ENCODE assay signal across 35 cellular contexts in the genomic region with DNA sequence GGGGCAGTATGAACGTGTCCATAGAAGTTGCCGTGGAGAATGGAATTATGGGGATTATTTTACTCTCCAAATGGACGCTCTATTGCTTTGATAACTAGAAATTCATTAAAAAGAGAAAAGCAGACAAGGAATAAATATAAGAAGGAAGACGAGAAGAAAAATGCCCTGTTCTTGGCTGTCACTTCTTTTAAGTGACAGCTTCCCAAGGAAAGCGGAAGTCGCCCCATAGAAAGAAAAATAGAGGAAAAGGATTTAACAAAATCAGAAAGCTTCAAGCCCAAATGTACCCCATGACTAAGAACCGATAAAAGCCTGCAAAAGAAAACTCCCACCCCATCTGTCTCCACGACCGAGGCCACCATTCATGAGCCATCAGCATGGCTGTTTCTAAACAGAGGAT.
DNase-seq lines count a peak whose midpoint lies in the region; ATAC-seq, FAIRE-seq and TF ChIP-seq lines count a peak whose summit lies in the region.
"Had no signal": no experiment of that assay in that cellular context is flagged by ENCODE, and none has a peak within 500 bp of the region (broad histone marks: within the 10 kb centered on the region; RNA-seq: fewer than 3 reads in every experiment).

No MANE protein-coding gene starts in this region.

- FAIRE-seq in K562 (lab: Jason Lieb, UNC), result no peak
- FAIRE-seq: A204.1, A549, D721Med had no signal

- TF ChIP-seq CTCF in K562 (IDR thresholded peaks at IDR 0.05 in 2 of 3, conservative IDR thresholded peaks at IDR 0.05 in 1 of 3; ENCODE audit: insufficient read depth in 2 of 3, low read depth in 1 of 3, low read length in 3 of 3), result no peak

- no peak for TF ChIP-seq POLR2A in K562 (conservative IDR thresholded peaks at IDR 0.05)

- no peak overlapping the region for H3K27ac ChIP-seq in K562 (ENCODE audit: extremely low read depth, low read depth, low read length)
- H3K27ac ChIP-seq: 22Rv1; A549; BLaER1; BLaER1 treated with 17β-estradiol and CSF1 and Interleukin-3, amounts not matched to agents 10 nM and 100 nM; C4-2B had no signal

- POLR2A ChIA-PET in K562 (lab: Yijun Ruan, JAX), result interaction anchor here (1.6 kb wide), 1 partner anchor 9 kb away, joined by 9 read pairs; no protein-coding TSS in a partner anchor

- peak overlapping the region; percentile 43 for H3K27ac Mint-ChIP-seq in activated naive CD4-positive, alpha-beta T cell treated with anti-CD3 and anti-CD28 coated beads, Interleukin-2, amount 50 U/mL, for 24 hours
- H3K27ac Mint-ChIP-seq in activated naive CD4-positive, alpha-beta T cell treated with anti-CD3 and anti-CD28 coated beads, Interleukin-2, amount 50 U/mL, for 72 hours, result no peak overlapping the region
- H3K27ac Mint-ChIP-seq: B cell; CD14-positive monocyte; CD4-positive, alpha-beta memory T cell; CD4-positive, alpha-beta T cell; CD4-positive, CD25-positive, alpha-beta regulatory T cell; CD8-positive, alpha-beta memory T cell; CD8-positive, alpha-beta T cell had no signal

- 3% methylated on average over 9 of the region's 9 CpGs for WGBS in K562 (ENCODE audit: insufficient coverage, low coverage, missing lambda C conversion rate)

- H3K4me1 Mint-ChIP-seq in activated naive CD4-positive, alpha-beta T cell treated with anti-CD3 and anti-CD28 coated beads, Interleukin-2, amount 50 U/mL, for 24 hours, result no peaks in the 10 kb centered on the region
- H3K4me1 Mint-ChIP-seq: B cell; CD14-positive monocyte; CD4-positive, alpha-beta memory T cell; CD4-positive, CD25-positive, alpha-beta regulatory T cell; CD8-positive, alpha-beta memory T cell had no signal

- in situ Hi-C loops in K562 (cut with MboI), result no loop called here

- TF ChIP-seq EP300 in K562 (IDR thresholded peaks at IDR 0.05; ENCODE audit: low read length), result no peak

- BruUV-seq in K562 (replicated peaks; lab: Mats Ljungman, UMichigan), result no TSS peak

- TF ChIP-seq RAD21 in K562 (CRISPR knock-in tag; conservative IDR thresholded peaks at IDR 0.05 in 1 of 2, IDR thresholded peaks at IDR 0.05 in 1 of 2), result no peak

- H3K9me3 Mint-ChIP-seq in activated naive CD4-positive, alpha-beta T cell treated with anti-CD3 and anti-CD28 coated beads, Interleukin-2, amount 50 U/mL, for 24 hours, result no peaks in the 10 kb centered on the region
- no peaks in the 10 kb centered on the region for H3K9me3 Mint-ChIP-seq in activated naive CD4-positive, alpha-beta T cell treated with anti-CD3 and anti-CD28 coated beads, Interleukin-2, amount 50 U/mL, for 72 hours
- H3K9me3 Mint-ChIP-seq: CD4-positive, alpha-beta memory T cell; CD4-positive, alpha-beta T cell; CD8-positive, alpha-beta memory T cell; CD8-positive, alpha-beta T cell had no signal

- H2AFZ ChIP-seq in K562 (ENCODE audit: low read depth, low read length), result no peak overlapping the region

- H3K9ac ChIP-seq in K562 (ENCODE audit: insufficient read depth in 1 of 2, low read depth in 2 of 2, low read length in 2 of 2), result no peak overlapping the region
- H3K9ac ChIP-seq: BLaER1; BLaER1 treated with 17β-estradiol and CSF1 and Interleukin-3, amounts not matched to agents 10 nM and 100 nM had no signal

- intact Hi-C loops in K562 (cut with micrococcal nuclease), result no loop called here
- intact Hi-C loops in sciatic nerve (cut with DNase I), result no loop called here

- no peak overlapping the region for H3K4me2 ChIP-seq in K562 (ENCODE audit: insufficient read depth, low read length)
- H3K4me2 ChIP-seq: A549; BLaER1; BLaER1 treated with 17β-estradiol and CSF1 and Interleukin-3, amounts not matched to agents 10 nM and 100 nM had no signal

- H3K36me3 Mint-ChIP-seq in activated naive CD4-positive, alpha-beta T cell treated with anti-CD3 and anti-CD28 coated beads, Interleukin-2, amount 50 U/mL, for 24 hours, result no peaks in the 10 kb centered on the region
- no peaks in the 10 kb centered on the region for H3K36me3 Mint-ChIP-seq in activated naive CD4-positive, alpha-beta T cell treated with anti-CD3 and anti-CD28 coated beads, Interleukin-2, amount 50 U/mL, for 72 hours
- H3K36me3 Mint-ChIP-seq: CD14-positive monocyte; CD4-positive, alpha-beta memory T cell; CD4-positive, CD25-positive, alpha-beta regulatory T cell; CD8-positive, alpha-beta memory T cell; CD8-positive, alpha-beta T cell had no signal

- DNase-seq in activated naive CD4-positive, alpha-beta T cell treated with anti-CD3 and anti-CD28 coated beads, Interleukin-2, amount 50 U/mL, for 72 hours (ENCODE audit: low spot score in 2 of 2), result no peak
- no peak for DNase-seq in K562 (ENCODE audit: extremely low read depth in 1 of 4, low spot score in 3 of 4)
- DNase-seq in sciatic nerve (ENCODE audit: low spot score), result peak; percentile 5
- DNase-seq in DMS114 treated with DMSO at 0.1 percent for 48 hours (lab: John Stamatoyannopoulos, UW; ENCODE audit: unreplicated experiment), result no peak
- DNase-seq in activated CD8-positive, alpha-beta memory T cell treated with anti-CD3 and anti-CD28 coated beads, Interleukin-2, amount 50 U/mL, for 48 hours, result no peak
- DNase-seq: 8988T; ACHN; AML-193; BE2C; C1 segment of cervical spinal cord; Caco-2; Calu3; CD4-positive, alpha-beta memory T cell; CD4-positive, alpha-beta T cell; CD4-positive, CD25-positive, alpha-beta regulatory T cell; CD8-positive, alpha-beta memory T cell; CD8-positive, alpha-beta T cell; COR-L47; DMS 273 treated with DMSO at 0.1 percent for 48 hours; DMS153; DMS53; DMS79; DMS79 treated with DMSO at 0.1 percent for 48 hours; DND-41; EL had no signal

- H3K79me2 ChIP-seq in K562 (ENCODE audit: control insufficient read depth, insufficient read depth, low read length), result no peaks in the 10 kb centered on the region

- no peaks in the 10 kb centered on the region for H3K4me1 ChIP-seq in K562 (replicated peaks in 1 of 2; ENCODE audit: control insufficient read depth in 2 of 2, insufficient read depth in 2 of 2, low read length in 2 of 2)
- H3K4me1 ChIP-seq: A549, BE2C, Caco-2 had no signal

- H3K4me3 ChIP-seq in K562, result no peak overlapping the region
- H3K4me3 ChIP-seq: A549; BLaER1; BLaER1 treated with 17β-estradiol and CSF1 and Interleukin-3, amounts not matched to agents 10 nM and 100 nM had no signal

- H3K27me3 ChIP-seq in K562 (ENCODE audit: control insufficient read depth in 2 of 2, insufficient read depth in 2 of 2, low read length in 2 of 2), result peaks cover 29 to 43% of the 10 kb centered on the region in 2 experiments
- H3K27me3 ChIP-seq: BE2C; BLaER1; BLaER1 treated with 17β-estradiol and CSF1 and Interleukin-3, amounts not matched to agents 10 nM and 100 nM had no signal

- H3K9me3 ChIP-seq in K562 (replicated peaks; ENCODE audit: control insufficient read depth, insufficient read depth, low read depth, low read length), result no peaks in the 10 kb centered on the region
- H3K9me3 ChIP-seq: A549; BE2C; BLaER1; BLaER1 treated with 17β-estradiol and CSF1 and Interleukin-3, amounts not matched to agents 10 nM and 100 nM; Caco-2 had no signal

- ATAC-seq in activated naive CD4-positive, alpha-beta T cell treated with anti-CD3 and anti-CD28 coated beads, Interleukin-2, amount 50 U/mL, for 72 hours, result no peak
- ATAC-seq in K562 (no peak), sciatic nerve (no peak)
- ATAC-seq: A549; CD8-positive, alpha-beta T cell had no signal

- H4K20me1 ChIP-seq in K562 (replicated peaks; ENCODE audit: control insufficient read depth, insufficient read depth, low read length), result peaks cover 11% of the 10 kb centered on the region; the same call in 1 of the 2 replicates
- H4K20me1 ChIP-seq: BLaER1; BLaER1 treated with 17β-estradiol and CSF1 and Interleukin-3, amounts not matched to agents 10 nM and 100 nM had no signal

- peaks cover 33% of the 10 kb centered on the region for H3K27me3 Mint-ChIP-seq in activated naive CD4-positive, alpha-beta T cell treated with anti-CD3 and anti-CD28 coated beads, Interleukin-2, amount 50 U/mL, for 24 hours

- no peaks in the 10 kb centered on the region for H3K9me1 ChIP-seq in K562 (ENCODE audit: control insufficient read depth, insufficient read depth, low read length)

- H3K4me3 Mint-ChIP-seq in activated naive CD4-positive, alpha-beta T cell treated with anti-CD3 and anti-CD28 coated beads, Interleukin-2, amount 50 U/mL, for 24 hours, result no peak overlapping the region
- H3K4me3 Mint-ChIP-seq: B cell; CD14-positive monocyte; CD4-positive, alpha-beta memory T cell; CD4-positive, alpha-beta T cell; CD4-positive, CD25-positive, alpha-beta regulatory T cell; CD8-positive, alpha-beta memory T cell; CD8-positive, alpha-beta T cell had no signal

- CTCF ChIA-PET in K562 (lab: Yijun Ruan, JAX; ENCODE audit: low intra/inter-chr PET ratio), result no interaction called here

- no peaks in the 10 kb centered on the region for H3K36me3 ChIP-seq in K562 (ENCODE audit: control insufficient read depth, insufficient read depth, low read length)
- H3K36me3 ChIP-seq: BE2C; BLaER1; BLaER1 treated with 17β-estradiol and CSF1 and Interleukin-3, amounts not matched to agents 10 nM and 100 nM had no signal

TF ChIP-seq in K562, 482 proteins besides CTCF, POLR2A, EP300 and RAD21 (continues in another document):
- no peak for TF ChIP-seq FOXJ3 (CRISPR knock-in tag; IDR thresholded peaks at IDR 0.05)
- TF ChIP-seq RB1 (IDR thresholded peaks at IDR 0.05; ENCODE audit: low read depth), result no peak
- no peak for TF ChIP-seq EGR1 (conservative IDR thresholded peaks at IDR 0.05)
- peak; percentile 55 for TF ChIP-seq MEIS2 (IDR thresholded peaks at IDR 0.05; ENCODE audit: partially characterized antibody)
- TF ChIP-seq, protein P1, sequence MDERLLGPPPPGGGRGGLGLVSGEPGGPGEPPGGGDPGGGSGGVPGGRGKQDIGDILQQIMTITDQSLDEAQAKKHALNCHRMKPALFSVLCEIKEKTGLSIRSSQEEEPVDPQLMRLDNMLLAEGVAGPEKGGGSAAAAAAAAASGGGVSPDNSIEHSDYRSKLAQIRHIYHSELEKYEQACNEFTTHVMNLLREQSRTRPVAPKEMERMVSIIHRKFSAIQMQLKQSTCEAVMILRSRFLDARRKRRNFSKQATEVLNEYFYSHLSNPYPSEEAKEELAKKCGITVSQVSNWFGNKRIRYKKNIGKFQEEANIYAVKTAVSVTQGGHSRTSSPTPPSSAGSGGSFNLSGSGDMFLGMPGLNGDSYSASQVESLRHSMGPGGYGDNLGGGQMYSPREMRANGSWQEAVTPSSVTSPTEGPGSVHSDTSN (CRISPR knock-in tag; IDR thresholded peaks at IDR 0.05; ENCODE audit: low read depth), result peak; percentile 35; the same call in 1 of the 2 replicates
- TF ChIP-seq, protein P1 (tag; conservative IDR thresholded peaks at IDR 0.05; ENCODE audit: low read depth), result peak; percentile 67
- TF ChIP-seq CREM (IDR thresholded peaks at IDR 0.05; ENCODE audit: low read depth), result no peak
- no peak for TF ChIP-seq KDM2B (CRISPR knock-in tag; IDR thresholded peaks at IDR 0.05)
